In genomic region chr9:2923810-2924768, GRCh38 we compare ENCODE assay signal across 17 cellular contexts.
DNase-seq lines count a peak whose midpoint lies in the region; ATAC-seq and TF ChIP-seq lines count a peak whose summit lies in the region.
"Had no signal": no experiment of that assay in that cellular context is flagged by ENCODE, and none has a peak within 500 bp of the region (broad histone marks: within the 10 kb centered on the region; RNA-seq: fewer than 3 reads in every experiment).

No MANE protein-coding gene starts in this region.

- H3K4me3 ChIP-seq in HEK293 (ENCODE audit: low read depth, low read length): no peak overlapping the region
- no peak overlapping the region for H3K4me3 ChIP-seq in endodermal cell (ENCODE audit: low read length)
- H3K4me3 ChIP-seq in esophagus muscularis mucosa: no peak overlapping the region
- H3K4me3 ChIP-seq: HAP-1, upper lobe of right lung had no signal

- no peaks in the 10 kb centered on the region for H3K27me3 Mint-ChIP-seq in endodermal cell (ENCODE audit: insufficient read depth)

- DNase-seq in COLO668 (lab: John Stamatoyannopoulos, UW; ENCODE audit: unreplicated experiment) (peak; percentile 46), NCI-H2196 treated with DMSO at 0.1 percent for 48 hours (lab: John Stamatoyannopoulos, UW; ENCODE audit: unreplicated experiment) (peak; percentile 27), endodermal cell (peak; percentile 60), esophagus muscularis mucosa (ENCODE audit: extremely low spot score) (no peak), NCI-H226 (no peak), NCI-H345 treated with DMSO at 0.1 percent for 48 hours (lab: John Stamatoyannopoulos, UW; ENCODE audit: unreplicated experiment) (no peak)
- DNase-seq: activated naive CD4-positive, alpha-beta T cell treated with Interleukin-2 at 50 U/mL for 16 hours; activated T-cell treated with anti-CD3 and anti-CD28 coated beads for 4 hours; aorta; head of caudate nucleus; islet precursor cell; stimulated activated CD4-positive, alpha-beta T cell treated with anti-CD3 and anti-CD28 coated beads, Interleukin-2, amount 100 ng/mL, for 48 hours; upper lobe of right lung had no signal

- H3K4me1 Mint-ChIP-seq in endodermal cell: no peaks in the 10 kb centered on the region

- H3K27ac ChIP-seq in HEK293 (ENCODE audit: extremely low read depth, low read depth, low read length) (no peak overlapping the region), endodermal cell (ENCODE audit: low read depth, low read length) (no peak overlapping the region), esophagus muscularis mucosa (replicated peaks in 1 of 4) (no peak overlapping the region)
- H3K27ac ChIP-seq: upper lobe of right lung had no signal

- no peaks in the 10 kb centered on the region for H3K36me3 Mint-ChIP-seq in endodermal cell (ENCODE audit: low read depth)

- no peak for TF ChIP-seq EP300 in esophagus muscularis mucosa (IDR thresholded peaks at IDR 0.05)

- H3K4me1 ChIP-seq in HEK293 (ENCODE audit: control insufficient read depth, insufficient read depth, low read length): 0 out of 2 replicates have a peak, but pooled peaks cover 2% of the 10 kb centered on the region
- H3K4me1 ChIP-seq in endodermal cell (ENCODE audit: control insufficient read depth, insufficient read depth, low read length): no peaks in the 10 kb centered on the region
- H3K4me1 ChIP-seq in esophagus muscularis mucosa: peaks cover 0 to 8% (median 0%) of the 10 kb centered on the region in 4 donors
- H3K4me1 ChIP-seq: HAP-1, upper lobe of right lung had no signal

- H3K36me3 ChIP-seq in HEK293 (ENCODE audit: control insufficient read depth in 2 of 2, insufficient read depth in 1 of 2, low read length in 2 of 2) (no peaks in the 10 kb centered on the region), endodermal cell (ENCODE audit: control insufficient read depth, insufficient read depth, low read length) (no peaks in the 10 kb centered on the region), esophagus muscularis mucosa (no peaks in the 10 kb centered on the region)
- H3K36me3 ChIP-seq: HAP-1, upper lobe of right lung had no signal

- POLR2A ChIA-PET in HEK293 (lab: Yijun Ruan, JAX): no interaction called here

- TF ChIP-seq POLR2A in esophagus muscularis mucosa (IDR thresholded peaks at IDR 0.05; ENCODE audit: low read depth): no peak

- TF ChIP-seq CTCF in HEK293 (tag by site-specific recombination; IDR thresholded peaks at IDR 0.05): no peak
- TF ChIP-seq CTCF in endodermal cell (conservative IDR thresholded peaks at IDR 0.05): no peak
- TF ChIP-seq CTCF in esophagus muscularis mucosa (IDR thresholded peaks at IDR 0.05): no peak

- ATAC-seq in GM21529 (IDR thresholded peaks at IDR 0.05; ENCODE audit: unreplicated experiment): no peak
- ATAC-seq: upper lobe of right lung had no signal

- H3K4me3 Mint-ChIP-seq in endodermal cell: no peak overlapping the region

- H3K27me3 ChIP-seq in endodermal cell (ENCODE audit: control insufficient read depth, insufficient read depth, low read length, poor library complexity, severe bottlenecking): no peaks in the 10 kb centered on the region
- no peaks in the 10 kb centered on the region for H3K27me3 ChIP-seq in esophagus muscularis mucosa
- H3K27me3 ChIP-seq: upper lobe of right lung had no signal

- intact Hi-C loops in esophagus muscularis mucosa (cut with DNase I): no loop called here

- H3K9ac ChIP-seq in endodermal cell (ENCODE audit: extremely low read depth, low read length, poor library complexity, severe bottlenecking): no peak overlapping the region

- no peak overlapping the region for H3K27ac Mint-ChIP-seq in endodermal cell
- H3K27ac Mint-ChIP-seq: progenitor cell of endocrine pancreas had no signal

- CTCF ChIA-PET in HEK293 (lab: Yijun Ruan, JAX): interaction anchor here (0.5 to 1.2 kb wide), 4 partner anchors 53 to 80 kb away, joined by 3 to 5 read pairs (median 3); no protein-coding TSS in a partner anchor

- H3K9me3 ChIP-seq in HEK293 (ENCODE audit: control insufficient read depth, insufficient read depth, low read depth, low read length) (no peaks in the 10 kb centered on the region), endodermal cell (ENCODE audit: control insufficient read depth, low read length) (no peaks in the 10 kb centered on the region), esophagus muscularis mucosa (no peaks in the 10 kb centered on the region)
- H3K9me3 ChIP-seq: HAP-1, upper lobe of right lung had no signal

- WGBS in endodermal cell (ENCODE audit: insufficient coverage in 1 of 2, insufficient read length in 1 of 2), 2 experiments: 70 to 100% methylated on average over 3 to 6 of the region's 8 CpGs
- WGBS in esophagus muscularis mucosa: 72% methylated on average over 8 of the region's 8 CpGs

- H3K9me3 Mint-ChIP-seq in endodermal cell: peaks cover 2% of the 10 kb centered on the region

TF ChIP-seq in HEK293, 187 proteins besides CTCF, POLR2A, EP300 and RAD21:
- no peak for TF ChIP-seq ZNF623 (tag by site-specific recombination; IDR thresholded peaks at IDR 0.05)
- no peak for TF ChIP-seq ZNF157 (tag by site-specific recombination; IDR thresholded peaks at IDR 0.05)
- TF ChIP-seq ZNF121 (tag by site-specific recombination; IDR thresholded peaks at IDR 0.05): no peak
- no peak for TF ChIP-seq HOXA7 (CRISPR knock-in tag; IDR thresholded peaks at IDR 0.05; ENCODE audit: borderline replicate concordance)
- TF ChIP-seq PRDM4 (tag by site-specific recombination; IDR thresholded peaks at IDR 0.05): peak; percentile 52; the same call in 1 of the 2 replicates
- TF ChIP-seq INSM2 (tag by site-specific recombination; IDR thresholded peaks at IDR 0.05): no peak
- peak; percentile 89 for TF ChIP-seq REST (tag by site-specific recombination; IDR thresholded peaks at IDR 0.05)
- peak; percentile 42 for TF ChIP-seq FEZF1 (tag by site-specific recombination; IDR thresholded peaks at IDR 0.05)
- peak; percentile 49 for TF ChIP-seq SCRT2 (tag by site-specific recombination; IDR thresholded peaks at IDR 0.05)
- no peak for TF ChIP-seq ZNF324 (tag by site-specific recombination; IDR thresholded peaks at IDR 0.05)
- peak; percentile 53; the same call in 1 of the 2 replicates for TF ChIP-seq ZNF600 (tag by site-specific recombination; IDR thresholded peaks at IDR 0.05)

Comparison
In these comparisons a context has a peak if more than half of its experiments do, and no peak if none do; other contexts are left out.
1. DNase-seq: peak in COLO668 (single experiment), NCI-H2196 treated with DMSO at 0.1 percent for 48 hours (single experiment) and endodermal cell (single experiment); none in esophagus muscularis mucosa (single experiment), NCI-H226 (single experiment) and NCI-H345 treated with DMSO at 0.1 percent for 48 hours (single experiment).